Comparison of ENCODE assay signal across 27 cellular contexts in genomic region chr2:207248702-207249355, GRCh38.
DNase-seq lines count a peak whose midpoint lies in the region; ATAC-seq, FAIRE-seq and TF ChIP-seq lines count a peak whose summit lies in the region.
"Had no signal": no experiment of that assay in that cellular context is flagged by ENCODE, and none has a peak within 500 bp of the region (broad histone marks: within the 10 kb centered on the region; RNA-seq: fewer than 3 reads in every experiment).

No MANE protein-coding gene starts in this region.

- DNase-seq in DMS53 (lab: John Stamatoyannopoulos, UW) (peak; percentile 32), DMS53 treated with DMSO at 0.1 percent for 48 hours (lab: John Stamatoyannopoulos, UW; ENCODE audit: unreplicated experiment) (no peak), IMR-90 (peak; percentile 41), K562 (ENCODE audit: extremely low read depth in 1 of 4, low spot score in 3 of 4) (no peak), iris pigment epithelial cell (ENCODE audit: low read depth) (peak; percentile 68)
- DNase-seq in stimulated activated CD4-positive, alpha-beta T cell treated with anti-CD3 and anti-CD28 coated beads, Interleukin-4, amount 100 ng/mL, for 24 hours, result no peak
- DNase-seq: activated naive CD4-positive, alpha-beta T cell treated with anti-CD3 and anti-CD28 coated beads, Interleukin-2, amount 50 U/mL, for 16 hours; activated T-cell treated with anti-CD3 and anti-CD28 coated beads, Interleukin-2, amount 50 U/mL, for 24 hours; AML-193; CD8-positive, alpha-beta T cell; cerebellar nuclear complex; DMS153; effector CD8-positive, alpha-beta T cell; glutamatergic neuron; HCEC 1CT; naive thymus-derived CD4-positive, alpha-beta T cell; NCI-H2029; Peyer's patch; retina; stimulated activated naive B cell treated with anti-CD40 and anti-IgM and Interleukin-4, amounts not matched to agents 10 μg/mL and 1 μg/mL and 100 μg/mL, for 72 hours had no signal

- peak overlapping the region in 1 of 2 experiments; percentile 64; a peak in 3 of 4 replicates for H4K8ac ChIP-seq in IMR-90 (ENCODE audit: low read depth in 2 of 2, low read length in 2 of 2)

- H2AFZ ChIP-seq in IMR-90 (replicated peaks; ENCODE audit: low read length, poor library complexity) (no peak overlapping the region), K562 (ENCODE audit: low read depth, low read length) (no peak overlapping the region)

- no peak for TF ChIP-seq EP300 in K562 (IDR thresholded peaks at IDR 0.05; ENCODE audit: low read length)

- H3K9me1 ChIP-seq in IMR-90 (ENCODE audit: insufficient read depth, low read length) (peaks cover 31% of the 10 kb centered on the region), K562 (ENCODE audit: control insufficient read depth, insufficient read depth, low read length) (no peaks in the 10 kb centered on the region)

- peak overlapping the region; percentile 79 for H3K4ac ChIP-seq in IMR-90 (ENCODE audit: low read depth, low read length)

- H3K4me2 ChIP-seq in IMR-90 (ENCODE audit: low read depth, low read length), result no peak overlapping the region
- H3K4me2 ChIP-seq in K562 (ENCODE audit: insufficient read depth, low read length), result no peak overlapping the region
- H3K4me2 ChIP-seq: smooth muscle cell had no signal

- H3K27me3 ChIP-seq in IMR-90 (ENCODE audit: control insufficient read depth, insufficient read depth, low read length) (no peaks in the 10 kb centered on the region), K562 (ENCODE audit: control insufficient read depth in 2 of 2, insufficient read depth in 2 of 2, low read length in 2 of 2) (no peaks in the 10 kb centered on the region)
- H3K27me3 ChIP-seq: Peyer's patch, SJSA1 had no signal

- H2BK15ac ChIP-seq in IMR-90 (ENCODE audit: low read depth, low read length), result peak overlapping the region; percentile 82

- H3K36me3 ChIP-seq in IMR-90 (ENCODE audit: control insufficient read depth, insufficient read depth, low read length) (no peaks in the 10 kb centered on the region; the same call in 1 of the 2 replicates), K562 (ENCODE audit: control insufficient read depth, insufficient read depth, low read length) (no peaks in the 10 kb centered on the region)
- H3K36me3 ChIP-seq: Peyer's patch, SJSA1, thoracic aorta had no signal

- H3K14ac ChIP-seq in IMR-90 (replicated peaks; ENCODE audit: low read depth, low read length), result peak overlapping the region; percentile 93

- peak overlapping the region; percentile 89; the same call in 1 of the 2 replicates for H2AK5ac ChIP-seq in IMR-90 (ENCODE audit: low read depth, low read length)

- dilution Hi-C loops in IMR-90 (cut with HindIII; ENCODE audit: low sequenced_read_pairs, unreplicated experiment), result no loop called here

- H3K18ac ChIP-seq in IMR-90 (ENCODE audit: low read depth, low read length), result peak overlapping the region; percentile 42; the same call in 1 of the 2 replicates

- CTCF ChIA-PET in IMR-90 (lab: Yijun Ruan, JAX) (interaction anchor here (0.9 kb wide), 1 partner anchor 10 kb away, joined by 3 read pairs; no protein-coding TSS in a partner anchor), K562 (lab: Yijun Ruan, JAX; ENCODE audit: low intra/inter-chr PET ratio) (no interaction called here)

- ATAC-seq in IMR-90 (ENCODE audit: low read depth), result no peak
- no peak for ATAC-seq in K562
- no peak for ATAC-seq in HG02884 (IDR thresholded peaks at IDR 0.05; ENCODE audit: unreplicated experiment)
- ATAC-seq in GM21381 (IDR thresholded peaks at IDR 0.05; ENCODE audit: unreplicated experiment), result no peak
- ATAC-seq: CD8-positive, alpha-beta T cell; naive thymus-derived CD4-positive, alpha-beta T cell; stimulated activated naive B cell treated with anti-CD40 and anti-IgM and Interleukin-4, amounts not matched to agents 10 μg/mL and 1 μg/mL and 100 μg/mL, for 72 hours had no signal

- H3K4me3 ChIP-seq in IMR-90 (ENCODE audit: insufficient read depth, low read depth, low read length) (no peak overlapping the region), K562 (no peak overlapping the region)
- H3K4me3 ChIP-seq: Peyer's patch, SJSA1, smooth muscle cell, thoracic aorta had no signal

- BruUV-seq in IMR-90 (replicated peaks; lab: Mats Ljungman, UMichigan), result no TSS peak
- BruUV-seq in K562 (replicated peaks; lab: Mats Ljungman, UMichigan), result no TSS peak

- peak overlapping the region; percentile 76 for H2BK5ac ChIP-seq in IMR-90 (ENCODE audit: low read depth, low read length, poor library complexity, severe bottlenecking)

- no peak for TF ChIP-seq RAD21 in IMR-90 (IDR thresholded peaks at IDR 0.05; ENCODE audit: low read length)
- TF ChIP-seq RAD21 in K562 (CRISPR knock-in tag; conservative IDR thresholded peaks at IDR 0.05 in 1 of 2, IDR thresholded peaks at IDR 0.05 in 1 of 2), result no peak

- H3K23ac ChIP-seq in IMR-90 (ENCODE audit: low read depth, low read length), result no peak overlapping the region

- peaks cover 17 to 44% of the 10 kb centered on the region in 2 experiments; a peak in 3 of 4 replicates for H3K79me1 ChIP-seq in IMR-90 (ENCODE audit: low read depth in 1 of 2, low read length in 2 of 2)

- no peaks in the 10 kb centered on the region for H3K79me2 ChIP-seq in K562 (ENCODE audit: control insufficient read depth, insufficient read depth, low read length)

- no peak overlapping the region for H2AK9ac ChIP-seq in IMR-90 (replicated peaks; ENCODE audit: low read depth, low read length, poor library complexity)

- TF ChIP-seq CTCF in IMR-90 (conservative IDR thresholded peaks at IDR 0.05; ENCODE audit: low read depth, low read length) (no peak), K562 (IDR thresholded peaks at IDR 0.05 in 2 of 3, conservative IDR thresholded peaks at IDR 0.05 in 1 of 3; ENCODE audit: insufficient read depth in 2 of 3, low read depth in 1 of 3, low read length in 3 of 3) (no peak)

- intact Hi-C loops in IMR-90 (cut with micrococcal nuclease) (no loop called here), K562 (cut with micrococcal nuclease) (no loop called here)

- 56% methylated on average over 1 of the region's 4 CpGs; no CpG with 5 or more reads in 1 of the 2 experiments for WGBS in IMR-90 (ENCODE audit: extremely low coverage in 2 of 2, insufficient read length in 1 of 2), 2 experiments
- 54% methylated on average over 4 of the region's 4 CpGs for WGBS in K562 (ENCODE audit: insufficient coverage, low coverage, missing lambda C conversion rate)

- peak overlapping the region; percentile 62; the same call in 1 of the 2 replicates for H4K91ac ChIP-seq in IMR-90 (ENCODE audit: insufficient read depth, low read depth, low read length)

- H3K9ac ChIP-seq in IMR-90 (ENCODE audit: low read depth, low read length) (no peak overlapping the region), K562 (ENCODE audit: insufficient read depth in 1 of 2, low read depth in 2 of 2, low read length in 2 of 2) (no peak overlapping the region)

- H3K9me3 ChIP-seq in IMR-90 (ENCODE audit: control insufficient read depth, insufficient read depth, low read length), result no peaks in the 10 kb centered on the region
- no peaks in the 10 kb centered on the region for H3K9me3 ChIP-seq in K562 (replicated peaks; ENCODE audit: control insufficient read depth, insufficient read depth, low read depth, low read length)
- H3K9me3 ChIP-seq: Peyer's patch, SJSA1, thoracic aorta had no signal

- H3K27ac ChIP-seq in IMR-90 (ENCODE audit: insufficient read depth, low read length) (no peak overlapping the region), K562 (ENCODE audit: extremely low read depth, low read depth, low read length) (no peak overlapping the region)
- H3K27ac ChIP-seq: 22Rv1, Peyer's patch, SJSA1, thoracic aorta, VCaP had no signal

- TF ChIP-seq POLR2A in IMR-90 (IDR thresholded peaks at IDR 0.05; ENCODE audit: low read depth, low read length), result no peak
- no peak for TF ChIP-seq POLR2A in K562 (conservative IDR thresholded peaks at IDR 0.05)

- no peak overlapping the region for H4K5ac ChIP-seq in IMR-90 (ENCODE audit: low read depth, low read length)

- H3K56ac ChIP-seq in IMR-90 (ENCODE audit: extremely low read depth, insufficient read depth, low read length), result no peak overlapping the region

- H3K4me1 ChIP-seq in IMR-90 (ENCODE audit: control insufficient read depth, insufficient read depth, low read length) (peaks cover 24% of the 10 kb centered on the region), K562 (replicated peaks in 1 of 2; ENCODE audit: control insufficient read depth in 2 of 2, insufficient read depth in 2 of 2, low read length in 2 of 2) (peaks cover 0 to 14% of the 10 kb centered on the region in 2 experiments; a peak in 3 of 5 replicates)
- H3K4me1 ChIP-seq: Peyer's patch had no signal

- H4K20me1 ChIP-seq in IMR-90 (ENCODE audit: insufficient read depth, low read length) (no peaks in the 10 kb centered on the region), K562 (replicated peaks; ENCODE audit: control insufficient read depth, insufficient read depth, low read length) (no peaks in the 10 kb centered on the region)

- H2BK20ac ChIP-seq in IMR-90 (ENCODE audit: low read depth, low read length), result peak overlapping the region; percentile 96

- POLR2A ChIA-PET in IMR-90 (lab: Charles Lee; ENCODE audit: unreplicated experiment), result no interaction called here
- POLR2A ChIA-PET in K562 (lab: Yijun Ruan, JAX), result no interaction called here

- no peak for FAIRE-seq in K562 (lab: Jason Lieb, UNC)

- peak overlapping the region; percentile 89; the same call in 1 of the 2 replicates for H2BK120ac ChIP-seq in IMR-90 (ENCODE audit: low read depth, low read length)

- in situ Hi-C loops in IMR-90 (cut with MboI; ENCODE audit: low sequenced_read_pairs), result no loop called here
- in situ Hi-C loops in K562 (cut with MboI), result no loop called here

TF ChIP-seq in IMR-90, 13 proteins besides CTCF, POLR2A, EP300 and RAD21 (continues in another document):
- TF ChIP-seq RFX5 (IDR thresholded peaks at IDR 0.05; ENCODE audit: low read depth, low read length) (no peak), CEBPB (IDR thresholded peaks at IDR 0.05; ENCODE audit: low read depth, low read length) (peak; percentile 68), MAZ (IDR thresholded peaks at IDR 0.05; ENCODE audit: borderline replicate concordance, low read depth, low read length) (no peak), MXI1 (IDR thresholded peaks at IDR 0.05; ENCODE audit: borderline replicate concordance, low read depth, low read length) (no peak)

TF ChIP-seq in K562, 482 proteins besides CTCF, POLR2A, EP300 and RAD21 (continues in another document):
- peak; percentile 12; the same call in 1 of the 2 replicates for TF ChIP-seq CBFA2T3 (IDR thresholded peaks at IDR 0.05)
- 0 out of 2 replicates have a peak, but pooled peaks have one; percentile 12 for TF ChIP-seq ARID1B (IDR thresholded peaks at IDR 0.05)

Comparison
In these comparisons a context has a peak if more than half of its experiments do, and no peak if none do; other contexts are left out.
1. DNase-seq: peak in DMS53 (single experiment), IMR-90 (single experiment) and iris pigment epithelial cell (single experiment); none in DMS53 treated with DMSO at 0.1 percent for 48 hours (single experiment), K562 (0 of 4) and stimulated activated CD4-positive, alpha-beta T cell treated with anti-CD3 and anti-CD28 coated beads, Interleukin-4, amount 100 ng/mL, for 24 hours (single experiment).